22 cellular contexts compared by ENCODE assay signal in the genomic region with DNA sequence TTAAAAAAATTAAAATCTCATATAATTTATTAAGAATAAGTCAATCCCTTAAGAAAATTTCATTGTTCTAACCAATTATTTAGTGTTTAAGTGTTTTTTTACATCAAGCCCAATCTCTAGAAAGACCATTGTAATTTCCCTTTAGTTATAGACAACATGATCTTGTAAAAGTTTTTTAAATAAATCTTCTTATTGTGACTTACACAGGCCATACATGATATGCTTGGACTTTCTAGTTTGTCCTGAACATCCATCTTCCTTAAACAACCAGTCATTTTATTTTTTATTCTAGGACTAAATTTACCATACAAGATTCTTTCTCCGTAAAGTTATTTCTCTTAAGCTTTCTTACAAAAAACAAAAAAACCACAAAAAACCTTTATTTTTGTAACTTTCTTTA.
A peak's percentile ranks its signal among the peaks of the same experiment; 100 is the strongest.
DNase-seq lines count a peak whose midpoint lies in the region; ATAC-seq, FAIRE-seq and TF ChIP-seq lines count a peak whose summit lies in the region.
"Had no signal": no experiment of that assay in that cellular context is flagged by ENCODE, and none has a peak within 500 bp of the region (broad histone marks: within the 10 kb centered on the region; RNA-seq: fewer than 3 reads in every experiment).

No MANE protein-coding gene starts in this region.

- H3K4me1 ChIP-seq in A549 = no peaks in the 10 kb centered on the region
- no peaks in the 10 kb centered on the region for H3K4me1 ChIP-seq in HEK293 (ENCODE audit: control insufficient read depth, insufficient read depth, low read length)
- no peaks in the 10 kb centered on the region for H3K4me1 ChIP-seq in iPS DF 6.9 (ENCODE audit: control insufficient read depth, insufficient read depth, low read length)
- H3K4me1 ChIP-seq: SJSA1 had no signal

- TF ChIP-seq CTCF in A549 (IDR thresholded peaks at IDR 0.05) (no peak), HEK293 (tag by site-specific recombination; IDR thresholded peaks at IDR 0.05) (no peak)

- POLR2A ChIA-PET in A549 (lab: Yijun Ruan, JAX) = no interaction called here
- POLR2A ChIA-PET in HEK293 (lab: Yijun Ruan, JAX) = no interaction called here

- WGBS in A549 (ENCODE audit: missing lambda C conversion rate) = 91% methylated on average over 1 of the region's 1 CpG
- WGBS in iPS DF 6.9 (ENCODE audit: insufficient coverage, insufficient read length) = 100% methylated on average over 1 of the region's 1 CpG

- TF ChIP-seq POLR2A in A549 (IDR thresholded peaks at IDR 0.05; ENCODE audit: low read length) = no peak

- H3K27ac ChIP-seq in A549 = no peak overlapping the region
- no peak overlapping the region for H3K27ac ChIP-seq in HEK293 (ENCODE audit: extremely low read depth, low read depth, low read length)
- H3K27ac ChIP-seq in iPS DF 6.9 (ENCODE audit: low read length) = no peak overlapping the region
- H3K27ac ChIP-seq: SJSA1 had no signal

- no peak for DNase-seq in A549 (ENCODE audit: low read depth in 1 of 2, low spot score in 1 of 2)
- DNase-seq in OCI-M1 (lab: John Stamatoyannopoulos, UW) = peak; percentile 44
- peak; percentile 13 for DNase-seq in iPS DF 6.9 (ENCODE audit: low read depth, low spot score)
- DNase-seq in frontal cortex (ENCODE audit: low spot score in 2 of 2) = no peak
- no peak for DNase-seq in COLO668 (lab: John Stamatoyannopoulos, UW; ENCODE audit: unreplicated experiment)
- DNase-seq: DND-41, HFFc6, NCI-H1092 treated with DMSO at 0.1 percent for 48 hours, NCI-H1436 treated with DMSO at 0.1 percent for 48 hours, NCI-H2029, NCI-H226, NCI-H510A treated with DMSO at 0.1 percent for 48 hours, NCI-H774, T-helper 1 cell had no signal

- ATAC-seq in A549 = no peak
- no peak for ATAC-seq in GM18907 (IDR thresholded peaks at IDR 0.05; ENCODE audit: unreplicated experiment)
- ATAC-seq: Right ventricle myocardium inferior had no signal

- no peak for TF ChIP-seq RAD21 in A549 (conservative IDR thresholded peaks at IDR 0.05 in 1 of 2, IDR thresholded peaks at IDR 0.05 in 1 of 2)

- H3K9me3 ChIP-seq in A549 (peaks cover 3% of the 10 kb centered on the region; the same call in 1 of the 3 replicates), HEK293 (ENCODE audit: control insufficient read depth, insufficient read depth, low read depth, low read length) (no peaks in the 10 kb centered on the region), iPS DF 6.9 (ENCODE audit: control insufficient read depth, insufficient read depth, low read length) (no peaks in the 10 kb centered on the region)
- H3K9me3 ChIP-seq: SJSA1 had no signal

- H3K4me3 ChIP-seq in A549 (no peak overlapping the region), HEK293 (ENCODE audit: low read depth, low read length) (no peak overlapping the region), iPS DF 6.9 (ENCODE audit: low read length) (no peak overlapping the region)
- H3K4me3 ChIP-seq: SJSA1 had no signal

- CTCF ChIA-PET in A549 (lab: Yijun Ruan, JAX) (no interaction called here), HEK293 (lab: Yijun Ruan, JAX) (interaction anchor here (0.6 kb wide), 1 partner anchor 146 kb away, joined by 3 read pairs; no protein-coding TSS in a partner anchor)

- TF ChIP-seq EP300 in A549 (IDR thresholded peaks at IDR 0.05) = no peak

- no peaks in the 10 kb centered on the region for H3K36me3 ChIP-seq in HEK293 (ENCODE audit: control insufficient read depth in 2 of 2, insufficient read depth in 1 of 2, low read length in 2 of 2)
- H3K36me3 ChIP-seq in iPS DF 6.9 (ENCODE audit: control insufficient read depth, insufficient read depth, low read length) = no peaks in the 10 kb centered on the region
- H3K36me3 ChIP-seq: SJSA1 had no signal

- FAIRE-seq in A549 (lab: Jason Lieb, UNC) (no peak), frontal cortex (lab: Jason Lieb, UNC) (no peak)
- FAIRE-seq: D721Med, GM12892, H54, RCC 7860 had no signal

- H3K27me3 ChIP-seq in iPS DF 6.9 (ENCODE audit: control insufficient read depth, insufficient read depth, low read length) = no peaks in the 10 kb centered on the region
- H3K27me3 ChIP-seq: SJSA1 had no signal

- H3K4me2 ChIP-seq in A549 = no peak overlapping the region

TF ChIP-seq in A549, 52 proteins besides CTCF, POLR2A, EP300 and RAD21:
- TF ChIP-seq MAZ (IDR thresholded peaks at IDR 0.05; ENCODE audit: borderline replicate concordance, low read depth, low read length) (no peak), ZFP36 (IDR thresholded peaks at IDR 0.05; ENCODE audit: borderline replicate concordance, partially characterized antibody) (peak; percentile 79)

TF ChIP-seq in HEK293, 187 proteins besides CTCF, POLR2A, EP300 and RAD21 (continues in another document):
- TF ChIP-seq SP2 (tag by site-specific recombination; IDR thresholded peaks at IDR 0.05) (no peak), KLF17 (tag by site-specific recombination; IDR thresholded peaks at IDR 0.05) (no peak), ZNF24 (tag by site-specific recombination; IDR thresholded peaks at IDR 0.05) (no peak), ZNF10 (tag by site-specific recombination; IDR thresholded peaks at IDR 0.05) (no peak), ZBTB20 (tag by site-specific recombination; IDR thresholded peaks at IDR 0.05) (no peak), ZNF660 (tag by site-specific recombination; IDR thresholded peaks at IDR 0.05) (no peak), ZNF768 (tag by site-specific recombination; IDR thresholded peaks at IDR 0.05) (no peak), ZNF202 (tag by site-specific recombination; IDR thresholded peaks at IDR 0.05; ENCODE audit: borderline replicate concordance) (no peak), ZNF791 (tag by site-specific recombination; IDR thresholded peaks at IDR 0.05) (no peak), ZNF548 (tag by site-specific recombination; IDR thresholded peaks at IDR 0.05) (no peak), ZNF837 (tag by site-specific recombination; IDR thresholded peaks at IDR 0.05) (no peak), ZNF112 (tag by site-specific recombination; IDR thresholded peaks at IDR 0.05) (no peak), PRDM1 (tag by site-specific recombination; IDR thresholded peaks at IDR 0.05) (no peak), ZNF585B (tag by site-specific recombination; IDR thresholded peaks at IDR 0.05) (no peak), SETDB1 (IDR thresholded peaks at IDR 0.05; ENCODE audit: insufficient read length, low read length) (peak; percentile 98), ZNF416 (tag by site-specific recombination; IDR thresholded peaks at IDR 0.05) (no peak), BCL11A (tag by site-specific recombination; IDR thresholded peaks at IDR 0.05; ENCODE audit: low read depth) (no peak), ZNF549 (tag by site-specific recombination; IDR thresholded peaks at IDR 0.05) (peak; percentile 50; the same call in 1 of the 2 replicates), ZNF561 (tag by site-specific recombination; IDR thresholded peaks at IDR 0.05; ENCODE audit: borderline replicate concordance) (no peak), ZNF626 (tag by site-specific recombination; IDR thresholded peaks at IDR 0.05) (0 out of 2 replicates have a peak, but pooled peaks have one; percentile 64), ZNF19 (tag by site-specific recombination; IDR thresholded peaks at IDR 0.05; ENCODE audit: low read depth) (no peak), ZBTB10 (tag by site-specific recombination; IDR thresholded peaks at IDR 0.05) (no peak), MYNN (tag by site-specific recombination; IDR thresholded peaks at IDR 0.05; ENCODE audit: borderline replicate concordance) (no peak), ZFP69B (tag by site-specific recombination; IDR thresholded peaks at IDR 0.05) (no peak), ZNF174 (tag by site-specific recombination; IDR thresholded peaks at IDR 0.05) (no peak)
- TF ChIP-seq, protein P1, sequence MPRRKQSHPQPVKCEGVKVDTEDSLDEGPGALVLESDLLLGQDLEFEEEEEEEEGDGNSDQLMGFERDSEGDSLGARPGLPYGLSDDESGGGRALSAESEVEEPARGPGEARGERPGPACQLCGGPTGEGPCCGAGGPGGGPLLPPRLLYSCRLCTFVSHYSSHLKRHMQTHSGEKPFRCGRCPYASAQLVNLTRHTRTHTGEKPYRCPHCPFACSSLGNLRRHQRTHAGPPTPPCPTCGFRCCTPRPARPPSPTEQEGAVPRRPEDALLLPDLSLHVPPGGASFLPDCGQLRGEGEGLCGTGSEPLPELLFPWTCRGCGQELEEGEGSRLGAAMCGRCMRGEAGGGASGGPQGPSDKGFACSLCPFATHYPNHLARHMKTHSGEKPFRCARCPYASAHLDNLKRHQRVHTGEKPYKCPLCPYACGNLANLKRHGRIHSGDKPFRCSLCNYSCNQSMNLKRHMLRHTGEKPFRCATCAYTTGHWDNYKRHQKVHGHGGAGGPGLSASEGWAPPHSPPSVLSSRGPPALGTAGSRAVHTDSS (tag by site-specific recombination; IDR thresholded peaks at IDR 0.05) = no peak

Comparison
In these comparisons a context has a peak if more than half of its experiments do, and no peak if none do; other contexts are left out.
1. DNase-seq: peak in OCI-M1 (single experiment) and iPS DF 6.9 (single experiment); none in A549 (0 of 2), frontal cortex (0 of 2) and COLO668 (single experiment).